In genomic region chr15:91291673-91292072, GRCh38 we compare ENCODE assay signal across 8 cellular contexts.
A peak's percentile ranks its signal among the peaks of the same experiment; 100 is the strongest.
DNase-seq lines count a peak whose midpoint lies in the region; ATAC-seq and TF ChIP-seq lines count a peak whose summit lies in the region.

No MANE protein-coding gene starts in this region.

- WGBS in gastroesophageal sphincter (ENCODE audit: low coverage in 1 of 2), 2 donors = 27 to 43% methylated on average over 2 to 3 of the region's 3 CpGs
- WGBS in esophagus squamous epithelium, 2 donors = 34 to 46% methylated on average over 3 of the region's 3 CpGs

- H3K4me1 ChIP-seq in gastroesophageal sphincter (no peaks in the 10 kb centered on the region), esophagus squamous epithelium (no peaks in the 10 kb centered on the region)

- TF ChIP-seq EP300 in gastroesophageal sphincter (IDR thresholded peaks at IDR 0.05) = no peak

- ATAC-seq in GM21515 (IDR thresholded peaks at IDR 0.05; ENCODE audit: unreplicated experiment) (peak; percentile 91), gastroesophageal sphincter (no peak), GM18505 (IDR thresholded peaks at IDR 0.05; ENCODE audit: unreplicated experiment) (no peak)

- H3K4me3 ChIP-seq in fibroblast of the aortic adventitia (ENCODE audit: low read depth, low read length) (no peak overlapping the region), gastroesophageal sphincter (no peak overlapping the region), esophagus squamous epithelium (no peak overlapping the region), foreskin fibroblast (ENCODE audit: low read depth in 1 of 2, low read length in 2 of 2) (no peak overlapping the region)

- DNase-seq in CMK (ENCODE audit: low read depth) (peak; percentile 66), NCI-H524 (lab: John Stamatoyannopoulos, UW) (peak; percentile 16 to 41), fibroblast of the aortic adventitia (ENCODE audit: low read depth) (peak; percentile 17), esophagus squamous epithelium (lab: John Stamatoyannopoulos, UW) (no peak), foreskin fibroblast (no peak)

- TF ChIP-seq POLR2A in gastroesophageal sphincter (IDR thresholded peaks at IDR 0.05) (no peak), esophagus squamous epithelium (IDR thresholded peaks at IDR 0.05) (no peak), GM18505 (IDR thresholded peaks at IDR 0.05; ENCODE audit: borderline replicate concordance, extremely low read depth, insufficient read depth, insufficient read length) (no peak)

- intact Hi-C loops in esophagus squamous epithelium (cut with DNase I) = no loop called here

- H3K27me3 ChIP-seq in gastroesophageal sphincter (peaks cover 37% of the 10 kb centered on the region), esophagus squamous epithelium (peaks cover 0 to 50% (median 0%) of the 10 kb centered on the region in 4 donors)

- no peak overlapping the region for H3K27ac ChIP-seq in gastroesophageal sphincter
- H3K27ac ChIP-seq in esophagus squamous epithelium = no peak overlapping the region

- TF ChIP-seq CTCF in fibroblast of the aortic adventitia (IDR thresholded peaks at IDR 0.05; ENCODE audit: insufficient read depth, low read length) (no peak), gastroesophageal sphincter (IDR thresholded peaks at IDR 0.05) (no peak), esophagus squamous epithelium (IDR thresholded peaks at IDR 0.05) (no peak), foreskin fibroblast (IDR thresholded peaks at IDR 0.05; ENCODE audit: low read depth, low read length) (no peak)

- H3K9me3 ChIP-seq in gastroesophageal sphincter = no peaks in the 10 kb centered on the region
- no peaks in the 10 kb centered on the region for H3K9me3 ChIP-seq in esophagus squamous epithelium

- no peaks in the 10 kb centered on the region for H3K36me3 ChIP-seq in gastroesophageal sphincter
- H3K36me3 ChIP-seq in esophagus squamous epithelium = no peaks in the 10 kb centered on the region

Comparison
In these comparisons a context has a peak if more than half of its experiments do, and no peak if none do; other contexts are left out.
1. DNase-seq: peak in CMK (single experiment), NCI-H524 (2 of 2) and fibroblast of the aortic adventitia (single experiment); none in esophagus squamous epithelium (single experiment) and foreskin fibroblast (0 of 2).